Comparison of ENCODE assay signal across 2 cellular contexts in genomic region chr2:233775414-233775813, GRCh38.
TF ChIP-seq lines count a peak whose summit lies in the region.

No MANE protein-coding gene starts in this region.

TF ChIP-seq in IMR-90, 13 proteins besides CTCF, POLR2A, EP300 and RAD21:
- TF ChIP-seq USF2 (IDR thresholded peaks at IDR 0.05; ENCODE audit: low read depth, low read length), result peak; percentile 14; the same call in 1 of the 2 replicates
- no peak for TF ChIP-seq ELK1 (IDR thresholded peaks at IDR 0.05; ENCODE audit: borderline replicate concordance, low read depth, low read length)
- TF ChIP-seq RFX5 (IDR thresholded peaks at IDR 0.05; ENCODE audit: low read depth, low read length), result no peak
- no peak for TF ChIP-seq NFE2L2 (IDR thresholded peaks at IDR 0.05; ENCODE audit: low read depth, low read length)
- no peak for TF ChIP-seq MXI1 (IDR thresholded peaks at IDR 0.05; ENCODE audit: borderline replicate concordance, low read depth, low read length)
- no peak for TF ChIP-seq FOS (IDR thresholded peaks at IDR 0.05; ENCODE audit: low read depth, low read length)
- no peak for TF ChIP-seq MAFK (IDR thresholded peaks at IDR 0.05; ENCODE audit: low read depth, low read length)

TF ChIP-seq in K562, 482 proteins besides CTCF, POLR2A, EP300 and RAD21:
- TF ChIP-seq SMC3 (conservative IDR thresholded peaks at IDR 0.05; ENCODE audit: insufficient read depth, low read depth, low read length), result no peak
- TF ChIP-seq TSHZ1 (CRISPR knock-in tag; IDR thresholded peaks at IDR 0.05), result no peak
- TF ChIP-seq NCOA1 (IDR thresholded peaks at IDR 0.05; ENCODE audit: low read depth), result no peak
- TF ChIP-seq USF1 (CRISPR knock-in tag; IDR thresholded peaks at IDR 0.05), result peak; percentile 34; the same call in 1 of the 2 replicates
- TF ChIP-seq USF2 (CRISPR knock-in tag; IDR thresholded peaks at IDR 0.05), result peak; percentile 53
